9 cellular contexts compared by ENCODE assay signal in genomic region chr1:8497196-8497878, GRCh38.
DNase-seq lines count a peak whose midpoint lies in the region; TF ChIP-seq lines count a peak whose summit lies in the region.
"Had no signal": no experiment of that assay in that cellular context is flagged by ENCODE, and none has a peak within 500 bp of the region (broad histone marks: within the 10 kb centered on the region; RNA-seq: fewer than 3 reads in every experiment).

No MANE protein-coding gene starts in this region.

- no peak for TF ChIP-seq CTCF in GM13977 (IDR thresholded peaks at IDR 0.05; ENCODE audit: extremely low read depth, insufficient read depth, missing control alignments)
- TF ChIP-seq CTCF in RWPE1 (conservative IDR thresholded peaks at IDR 0.05; ENCODE audit: low read depth), result no peak
- no peak for TF ChIP-seq CTCF in foreskin fibroblast (IDR thresholded peaks at IDR 0.05; ENCODE audit: low read depth, low read length)

- H3K36me3 ChIP-seq in skeletal muscle tissue (ENCODE audit: control insufficient read depth in 3 of 3, insufficient read depth in 3 of 3, low read length in 3 of 3) (peaks cover 2 to 13% (median 10%) of the 10 kb centered on the region in 3 donors), MG63 (peaks cover 15% of the 10 kb centered on the region)

- peak; percentile 22 for DNase-seq in GM13977 (ENCODE audit: low spot score)
- DNase-seq in RWPE1 (ENCODE audit: low spot score), result peak; percentile 36
- peak; percentile 74 to 84 for DNase-seq in foreskin fibroblast
- no peak for DNase-seq in SK-N-DZ (ENCODE audit: low spot score)
- no peak for DNase-seq in MG63
- no peak for DNase-seq in SHP77 treated with DMSO at 0.1 percent for 48 hours (lab: John Stamatoyannopoulos, UW)
- no peak for DNase-seq in stimulated activated CD4-positive, alpha-beta T cell treated with anti-CD3 and anti-CD28 coated beads, Interleukin-4, amount 100 ng/mL, for 4 hours
- DNase-seq: stimulated activated naive CD4-positive, alpha-beta T cell treated with Interleukin-2 at 50 U/mL for 16 hours had no signal

- in situ Hi-C loops in GM13977 (cut with MboI; ENCODE audit: low pct_unique_long_range_greater_than_20kb, low sequenced_read_pairs, unreplicated experiment), result no loop called here

- POLR2A ChIA-PET in RWPE1 (lab: Yijun Ruan, JAX; ENCODE audit: low non-redundant PET), result no interaction called here

- no peaks in the 10 kb centered on the region for H3K27me3 ChIP-seq in skeletal muscle tissue (ENCODE audit: control insufficient read depth in 3 of 3, insufficient read depth in 3 of 3, low read length in 3 of 3)
- no peaks in the 10 kb centered on the region for H3K27me3 ChIP-seq in MG63

- peaks cover 5 to 22% (median 9%) of the 10 kb centered on the region in 3 donors for H3K4me1 ChIP-seq in skeletal muscle tissue (ENCODE audit: control insufficient read depth in 3 of 3, insufficient read depth in 3 of 3, low read length in 3 of 3)

- H3K9me3 ChIP-seq in skeletal muscle tissue (ENCODE audit: control insufficient read depth in 3 of 3, low read length in 3 of 3) (no peaks in the 10 kb centered on the region), MG63 (no peaks in the 10 kb centered on the region)

- H3K9ac ChIP-seq in skeletal muscle tissue (ENCODE audit: low read depth in 1 of 3, low read length in 3 of 3), result peak overlapping the region in 1 of 3 donors; percentile 10

- H3K27ac ChIP-seq in RWPE1 (no peak overlapping the region), skeletal muscle tissue (ENCODE audit: low read depth, low read length) (peak overlapping the region; percentile 68)

- CTCF ChIA-PET in RWPE1 (lab: Yijun Ruan, JAX), result no interaction called here

- H3K4me3 ChIP-seq in foreskin fibroblast (ENCODE audit: low read depth in 1 of 2, low read length in 2 of 2) (no peak overlapping the region), skeletal muscle tissue (ENCODE audit: low read length in 3 of 3) (peak overlapping the region in 1 of 3 donors; percentile 2), MG63 (no peak overlapping the region)

Comparison
In these comparisons a context has a peak if more than half of its experiments do, and no peak if none do; other contexts are left out.
1. DNase-seq: peak in GM13977 (single experiment), RWPE1 (single experiment) and foreskin fibroblast (2 of 2); none in SK-N-DZ (single experiment), MG63 (single experiment), SHP77 treated with DMSO at 0.1 percent for 48 hours (single experiment) and stimulated activated CD4-positive, alpha-beta T cell treated with anti-CD3 and anti-CD28 coated beads, Interleukin-4, amount 100 ng/mL, for 4 hours (0 of 2).